12 cellular contexts compared by ENCODE assay signal in genomic region chr6:16985484-16986284, GRCh38.
DNase-seq lines count a peak whose midpoint lies in the region; ATAC-seq and TF ChIP-seq lines count a peak whose summit lies in the region.
"Had no signal": no experiment of that assay in that cellular context is flagged by ENCODE, and none has a peak within 500 bp of the region (broad histone marks: within the 10 kb centered on the region; RNA-seq: fewer than 3 reads in every experiment).

No MANE protein-coding gene starts in this region.

- peak overlapping the region; percentile 68 for H3K4me2 ChIP-seq in hepatocyte

- H3K9me2 ChIP-seq in hepatocyte (replicated peaks; ENCODE audit: insufficient read depth), result no peaks in the 10 kb centered on the region

- H4K20me1 ChIP-seq in hepatocyte (ENCODE audit: insufficient read depth, poor library complexity, severe bottlenecking), result no peaks in the 10 kb centered on the region

- no peak for TF ChIP-seq POLR2A in breast epithelium (IDR thresholded peaks at IDR 0.05)

- H3K9me3 ChIP-seq in breast epithelium (no peaks in the 10 kb centered on the region), hepatocyte (ENCODE audit: low read depth) (no peaks in the 10 kb centered on the region), thymus (ENCODE audit: control insufficient read depth) (no peaks in the 10 kb centered on the region)
- H3K9me3 ChIP-seq: body of pancreas, Peyer's patch, psoas muscle had no signal

- H3K27me3 ChIP-seq in breast epithelium, result no peaks in the 10 kb centered on the region
- no peaks in the 10 kb centered on the region for H3K27me3 ChIP-seq in hepatocyte
- no peaks in the 10 kb centered on the region for H3K27me3 ChIP-seq in thymus (ENCODE audit: control insufficient read depth, insufficient read depth)
- H3K27me3 ChIP-seq: body of pancreas, Peyer's patch had no signal

- 61% methylated on average over 10 of the region's 10 CpGs for WGBS in hepatocyte (ENCODE audit: low lambda C conversion rate, missing lambda C conversion rate)
- WGBS in thymus, result 41% methylated on average over 10 of the region's 10 CpGs

- DNase-seq in LHCN-M2 (ENCODE audit: low read depth) (peak; percentile 84), breast epithelium (ENCODE audit: low spot score in 2 of 2) (no peak), hepatocyte (ENCODE audit: low spot score) (peak; percentile 31), GM19240 (ENCODE audit: insufficient read length, low spot score) (no peak), SW 1271 (lab: John Stamatoyannopoulos, UW) (no peak)
- DNase-seq: body of pancreas, MM.1S, Peyer's patch, psoas muscle had no signal

- intact Hi-C loops in breast epithelium (cut with DNase I; ENCODE audit: low total_unique reads), result no loop called here

- H2AFZ ChIP-seq in hepatocyte, result no peak overlapping the region

- H3K27ac ChIP-seq in breast epithelium (peak overlapping the region; percentile 70 to 79), hepatocyte (peak overlapping the region; percentile 85), thymus (ENCODE audit: low read depth) (peak overlapping the region; percentile 8)
- H3K27ac ChIP-seq: body of pancreas, psoas muscle had no signal

- H3K36me3 ChIP-seq in breast epithelium (no peaks in the 10 kb centered on the region), hepatocyte (replicated peaks; ENCODE audit: insufficient read depth, low read depth) (no peaks in the 10 kb centered on the region), thymus (ENCODE audit: control insufficient read depth, insufficient read depth) (no peaks in the 10 kb centered on the region)
- H3K36me3 ChIP-seq: Peyer's patch had no signal

- no peaks in the 10 kb centered on the region for H3K79me2 ChIP-seq in hepatocyte

- H3K4me3 ChIP-seq in breast epithelium, result peak overlapping the region in 1 of 3 donors; percentile 42
- no peak overlapping the region for H3K4me3 ChIP-seq in hepatocyte
- H3K4me3 ChIP-seq in thymus (ENCODE audit: low read length), result no peak overlapping the region
- H3K4me3 ChIP-seq: body of pancreas, Peyer's patch, psoas muscle had no signal

- TF ChIP-seq CTCF in breast epithelium (IDR thresholded peaks at IDR 0.05) (no peak), hepatocyte (IDR thresholded peaks at IDR 0.05; ENCODE audit: poor library complexity) (no peak)

- ATAC-seq in HG02970 (IDR thresholded peaks at IDR 0.05; ENCODE audit: low FRiP score, unreplicated experiment), result no peak
- no peak for ATAC-seq in GM18520 (IDR thresholded peaks at IDR 0.05; ENCODE audit: unreplicated experiment)
- ATAC-seq: body of pancreas had no signal

- H3K4me1 ChIP-seq in breast epithelium, result peaks cover 0 to 3% of the 10 kb centered on the region in 2 donors
- peaks cover 8% of the 10 kb centered on the region for H3K4me1 ChIP-seq in hepatocyte (ENCODE audit: insufficient read depth)
- no peaks in the 10 kb centered on the region for H3K4me1 ChIP-seq in thymus (ENCODE audit: control insufficient read depth, insufficient read depth, low read length)
- H3K4me1 ChIP-seq: body of pancreas, psoas muscle had no signal

Comparison
In these comparisons a context has a peak if more than half of its experiments do, and no peak if none do; other contexts are left out.
1. DNase-seq: peak in LHCN-M2 (single experiment) and hepatocyte (single experiment); none in breast epithelium (0 of 2), GM19240 (single experiment) and SW 1271 (0 of 2).
2. H3K27ac ChIP-seq: peak in every context shown above with its lines; median percentile 85 in hepatocyte; 74 in breast epithelium; 8 in thymus.